9 cellular contexts compared by ENCODE assay signal in genomic region chr4:3480528-3481112, GRCh38. TPM values are rescaled to one million over a fixed set of nuclear protein-coding genes. Genes with fewer than 3 reads are reported as not detected.
DNase-seq lines count a peak whose midpoint lies in the region; ATAC-seq and TF ChIP-seq lines count a peak whose summit lies in the region.
"Had no signal": no experiment of that assay in that cellular context is flagged by ENCODE, and none has a peak within 500 bp of the region (broad histone marks: within the 10 kb centered on the region; RNA-seq: fewer than 3 reads in every experiment).

No MANE protein-coding gene starts in this region.

- no peaks in the 10 kb centered on the region for H3K4me1 Mint-ChIP-seq in CD4-positive, alpha-beta T cell (ENCODE audit: low read depth)
- peaks cover 9% of the 10 kb centered on the region for H3K4me1 Mint-ChIP-seq in MCF 10A (ENCODE audit: insufficient read depth, unreplicated experiment)

- ATAC-seq in CD4-positive, alpha-beta T cell (ENCODE audit: poor library complexity), result peak; percentile 88
- ATAC-seq in GM21390 (IDR thresholded peaks at IDR 0.05; ENCODE audit: unreplicated experiment), result peak; percentile 69
- no peak for ATAC-seq in HG03460 (IDR thresholded peaks at IDR 0.05; ENCODE audit: unreplicated experiment)

- no TSS peak for BruUV-seq in MCF 10A (replicated peaks; lab: Mats Ljungman, UMichigan)

- POLR2A ChIA-PET in CD4-positive, alpha-beta T cell (lab: Charles Lee), result no interaction called here
- POLR2A ChIA-PET in MCF 10A (lab: Yijun Ruan, JAX), result interaction anchor here (0.7 to 2.3 kb wide), 5 partner anchors 10 to 390 kb away, joined by 3 to 9 read pairs (median 4); no protein-coding TSS in a partner anchor

- H3K4me3 Mint-ChIP-seq in CD4-positive, alpha-beta T cell, result no peak overlapping the region
- no peak overlapping the region for H3K4me3 Mint-ChIP-seq in MCF 10A (ENCODE audit: unreplicated experiment)

- no peaks in the 10 kb centered on the region for H3K36me3 Mint-ChIP-seq in CD4-positive, alpha-beta T cell (ENCODE audit: low read depth)
- H3K36me3 Mint-ChIP-seq in MCF 10A (ENCODE audit: insufficient read depth, unreplicated experiment), result no peaks in the 10 kb centered on the region

- H3K9me3 ChIP-seq in CD4-positive, alpha-beta T cell (ENCODE audit: control insufficient read depth, low read length), result no peaks in the 10 kb centered on the region

- peaks cover 27% of the 10 kb centered on the region for H3K27me3 Mint-ChIP-seq in CD4-positive, alpha-beta T cell
- H3K27me3 Mint-ChIP-seq in MCF 10A (ENCODE audit: insufficient read depth, unreplicated experiment), result no peaks in the 10 kb centered on the region

- H3K27ac Mint-ChIP-seq in CD4-positive, alpha-beta T cell, result no peak overlapping the region
- no peak overlapping the region for H3K27ac Mint-ChIP-seq in MCF 10A (ENCODE audit: low read depth, unreplicated experiment)

- peaks cover 27% of the 10 kb centered on the region for H3K27me3 ChIP-seq in CD4-positive, alpha-beta T cell (ENCODE audit: control insufficient read depth, insufficient read depth, low read length)

- peak; percentile 47 to 80 (median 65) for DNase-seq in CD4-positive, alpha-beta T cell
- DNase-seq in NCI-H146 (lab: John Stamatoyannopoulos, UW) (peak; percentile 75), MCF 10A (ENCODE audit: unreplicated experiment) (peak; percentile 77), iPS-NIHi11 (ENCODE audit: low spot score) (peak; percentile 90)
- peak; percentile 46 to 66 for DNase-seq in stimulated activated CD4-positive, alpha-beta T cell treated with anti-CD3 and anti-CD28 coated beads, Interleukin-15, amount 100 ng/mL, for 1 hour (ENCODE audit: low read depth in 1 of 2, low spot score in 1 of 2)

- H3K9me3 Mint-ChIP-seq in CD4-positive, alpha-beta T cell, result no peaks in the 10 kb centered on the region
- H3K9me3 Mint-ChIP-seq in MCF 10A (ENCODE audit: unreplicated experiment), result no peaks in the 10 kb centered on the region

- CTCF ChIA-PET in CD4-positive, alpha-beta T cell (lab: Charles Lee), result interaction anchor here (0.8 to 1.1 kb wide), 2 partner anchors 9 to 375 kb away, joined by 3 read pairs; no protein-coding TSS in a partner anchor
- CTCF ChIA-PET in MCF 10A (lab: Yijun Ruan, JAX), result interaction anchor here (0.7 to 3.9 kb wide), 44 partner anchors 9 to 475 kb away, joined by 3 to 46 read pairs (median 5); partner anchors contain the start of genes DOK7 and HGFAC

- intact Hi-C loops in CD4-positive, alpha-beta T cell (cut with DNase I, micrococcal nuclease), result loop anchor here (1.0 to 2.0 kb wide), 4 partner anchors 134 to 374 kb away; no protein-coding TSS in a partner anchor
- intact Hi-C loops in MCF 10A (cut with micrococcal nuclease), result loop anchor here (1.0 to 2.0 kb wide), 3 partner anchors 134 to 400 kb away; no protein-coding TSS in a partner anchor

- H3K27ac ChIP-seq in CD4-positive, alpha-beta T cell (ENCODE audit: low read depth, low read length), result no peak overlapping the region
- no peak overlapping the region for H3K27ac ChIP-seq in VCaP

- peak; percentile 94 for TF ChIP-seq CTCF in CD4-positive, alpha-beta T cell (IDR thresholded peaks at IDR 0.05)
- TF ChIP-seq CTCF in VCaP (conservative IDR thresholded peaks at IDR 0.05) (peak; percentile 98), MCF 10A (IDR thresholded peaks at IDR 0.05; ENCODE audit: unreplicated experiment) (peak; percentile 99)

RNA-seq across cellular contexts. Expression of gene DOK7, which starts 17.5 kb away (rescaled TPM):
- not detected for total RNA-seq in CD4-positive, alpha-beta T cell
- 1.1 and 5.3 TPM in 2 replicates for total RNA-seq in MCF 10A (2022)
- total RNA-seq: T-helper 1 cell treated with Interleukin-12 subunit alpha and Interleukin-12 subunit beta and Interleukin-4 antibody, amounts not matched to agents 30 ng/mL and 1 ng/mL, for 36 hours had no signal

RNA-seq across cellular contexts. Expression of gene HGFAC, which starts 38.9 kb away (rescaled TPM):
- total RNA-seq in CD4-positive, alpha-beta T cell, result under 1 TPM; 0.25 to 0.75 TPM
- total RNA-seq in MCF 10A (2022), result 0.28 TPM in 1 of 2 replicates, not detected in the other
- total RNA-seq: T-helper 1 cell treated with Interleukin-12 subunit alpha and Interleukin-12 subunit beta and Interleukin-4 antibody, amounts not matched to agents 30 ng/mL and 1 ng/mL, for 36 hours had no signal

RNA-seq across cellular contexts. Expression of gene LRPAP1, which starts 51.6 kb away (rescaled TPM):
- total RNA-seq in CD4-positive, alpha-beta T cell, result 10 to 100 TPM; 84.2 to 88.0 TPM
- total RNA-seq in MCF 10A (2022), result 93.6 and 96.2 TPM in 2 replicates
